Comparison of ENCODE assay signal across 25 cellular contexts in genomic region chr1:13487143-13487868, GRCh38. TPM values are rescaled to one million over a fixed set of nuclear protein-coding genes. Genes with fewer than 3 reads are reported as not detected.
DNase-seq lines count a peak whose midpoint lies in the region; ATAC-seq, FAIRE-seq and TF ChIP-seq lines count a peak whose summit lies in the region.
"Had no signal": no experiment of that assay in that cellular context is flagged by ENCODE, and none has a peak within 500 bp of the region (broad histone marks: within the 10 kb centered on the region; RNA-seq: fewer than 3 reads in every experiment).

No MANE protein-coding gene starts in this region.

- no peaks in the 10 kb centered on the region for H3K27me3 ChIP-seq in BLaER1 treated with 17β-estradiol and CSF1 and Interleukin-3, amounts not matched to agents 10 nM and 100 nM
- H3K27me3 ChIP-seq in WERI-Rb-1 (ENCODE audit: insufficient read depth, low read depth, severe bottlenecking): no peaks in the 10 kb centered on the region

- peaks cover 10 to 85% (median 67%) of the 10 kb centered on the region in 10 experiments; a peak in 19 of 20 replicates for H3K4me1 ChIP-seq in BLaER1 treated with 17β-estradiol and CSF1 and Interleukin-3, amounts not matched to agents 10 nM and 100 nM
- H3K4me1 ChIP-seq in kidney (ENCODE audit: control insufficient read depth in 1 of 2, insufficient read depth in 1 of 2, low read depth in 1 of 2, low read length in 2 of 2): no peaks in the 10 kb centered on the region
- H3K4me1 ChIP-seq: SJCRH30 had no signal

- peak overlapping the region in 6 of 11 experiments; percentile 3 to 98 (median 55); a peak in 10 of 22 replicates for H3K27ac ChIP-seq in BLaER1 treated with 17β-estradiol and CSF1 and Interleukin-3, amounts not matched to agents 10 nM and 100 nM
- peak overlapping the region; percentile 69 for H3K27ac ChIP-seq in WERI-Rb-1
- no peak overlapping the region for H3K27ac ChIP-seq in kidney (ENCODE audit: low read depth in 2 of 2, low read length in 2 of 2)
- H3K27ac ChIP-seq: GM23248, SJCRH30 had no signal

- TF ChIP-seq POLR2A in GM12892 (IDR thresholded peaks at IDR 0.05; ENCODE audit: low read depth, low read length): no peak

- TF ChIP-seq CTCF in WERI-Rb-1 (IDR thresholded peaks at IDR 0.05; ENCODE audit: low read depth, low read length) (no peak), kidney (IDR thresholded peaks at IDR 0.05; ENCODE audit: borderline replicate concordance, extremely low read depth, insufficient read depth) (no peak)

- intact Hi-C loops in kidney (cut with DNase I): no loop called here

- no peaks in the 10 kb centered on the region; a peak in 1 of 22 replicates for H3K36me3 ChIP-seq in BLaER1 treated with 17β-estradiol and CSF1 and Interleukin-3, amounts not matched to agents 10 nM and 100 nM
- H3K36me3 ChIP-seq in WERI-Rb-1 (no peaks in the 10 kb centered on the region), kidney (ENCODE audit: control insufficient read depth in 1 of 2, insufficient read depth in 2 of 2, low read length in 2 of 2) (no peaks in the 10 kb centered on the region)
- H3K36me3 ChIP-seq: SJCRH30 had no signal

- peak overlapping the region; percentile 3 to 89 (median 72); a peak in 20 of 22 replicates for H3K4me2 ChIP-seq in BLaER1 treated with 17β-estradiol and CSF1 and Interleukin-3, amounts not matched to agents 10 nM and 100 nM

- no peaks in the 10 kb centered on the region for H4K20me1 ChIP-seq in BLaER1 treated with 17β-estradiol and CSF1 and Interleukin-3, amounts not matched to agents 10 nM and 100 nM

- DNase-seq in NAMALWA (ENCODE audit: low spot score) (peak; percentile 66), WERI-Rb-1 (peak; percentile 80), kidney (peak; percentile 48), ureter (ENCODE audit: low spot score) (no peak), GM12892 (ENCODE audit: insufficient read length) (no peak), NCI-H774 (lab: John Stamatoyannopoulos, UW) (no peak)
- DNase-seq: activated B cell treated with CpG ODN at 0.5 μM for 24 hours; activated CD4-positive, alpha-beta memory T cell treated with anti-CD3 and anti-CD28 coated beads, Interleukin-2, amount 10 ng/mL, durations not matched to agents 7 days and 5 days; activated naive CD4-positive, alpha-beta T cell treated with Interleukin-2 at 50 U/mL for 16 hours; activated T-cell treated with anti-CD3 and anti-CD28 coated beads, Interleukin-2, amount 50 U/mL, for 1 hour; anterior cingulate cortex; central memory CD4-positive, alpha-beta T cell; DMS 273 treated with DMSO at 0.1 percent for 48 hours; GM23248; hypothalamus; islet precursor cell; KG1; NCI-H1048; NCI-H2081 treated with DMSO at 0.1 percent for 48 hours; NCI-H526 treated with DMSO at 0.1 percent for 48 hours; SJCRH30; substantia nigra had no signal

- no peaks in the 10 kb centered on the region for H3K9me3 ChIP-seq in BLaER1 treated with 17β-estradiol and CSF1 and Interleukin-3, amounts not matched to agents 10 nM and 100 nM (replicated peaks in 1 of 11)
- H3K9me3 ChIP-seq in WERI-Rb-1 (ENCODE audit: severe bottlenecking): no peaks in the 10 kb centered on the region
- no peaks in the 10 kb centered on the region for H3K9me3 ChIP-seq in kidney (ENCODE audit: control insufficient read depth in 1 of 2, low read length in 2 of 2)
- H3K9me3 ChIP-seq: SJCRH30 had no signal

- H3K4me3 ChIP-seq in BLaER1 treated with 17β-estradiol and CSF1 and Interleukin-3, amounts not matched to agents 10 nM and 100 nM: 0 out of 20 replicates have a peak overlapping the region, but pooled peaks of 1 of the 10 experiments have one; percentile 11
- H3K4me3 ChIP-seq in WERI-Rb-1 (ENCODE audit: low read depth, low read length): no peak overlapping the region
- H3K4me3 ChIP-seq in kidney (ENCODE audit: low read length in 2 of 2): no peak overlapping the region
- H3K4me3 ChIP-seq: GM23248, SJCRH30 had no signal

- H3K9ac ChIP-seq in BLaER1 treated with 17β-estradiol and CSF1 and Interleukin-3, amounts not matched to agents 10 nM and 100 nM: peak overlapping the region in 5 of 11 experiments; percentile 26 to 53 (median 52); a peak in 8 of 22 replicates
- no peak overlapping the region for H3K9ac ChIP-seq in kidney (ENCODE audit: low read length in 2 of 2)
- H3K9ac ChIP-seq: GM23248 had no signal

- FAIRE-seq in kidney (lab: Jason Lieb, UNC) (no peak), GM12892 (lab: Jason Lieb, UNC) (no peak)

- ATAC-seq in HG03521 (IDR thresholded peaks at IDR 0.05; ENCODE audit: unreplicated experiment): no peak

RNA-seq across cellular contexts. Expression of gene LRRC38, which starts 26.5 kb away (rescaled TPM):
- not detected for total RNA-seq in kidney
- polyA plus RNA-seq in kidney (ENCODE audit: insufficient read depth, low read depth, low replicate concordance): not detected
- total RNA-seq in ureter: not detected
- polyA plus RNA-seq in GM12892 (2012; ENCODE audit: missing spikeins): not detected
- total RNA-seq: activated B cell treated with CpG ODN at 0.5 μM for 24 hours; activated CD4-positive, alpha-beta memory T cell treated with anti-CD3 and anti-CD28 coated beads, Interleukin-2, amount 10 ng/mL, durations not matched to agents 7 days and 5 days; fibroblast of villous mesenchyme; GM23248; SJCRH30 had no signal
- polyA plus RNA-seq: GM23248 had no signal

Comparison
In these comparisons a context has a peak if more than half of its experiments do, and no peak if none do; other contexts are left out.
1. H3K27ac ChIP-seq: peak in BLaER1 treated with 17β-estradiol and CSF1 and Interleukin-3, amounts not matched to agents 10 nM and 100 nM (6 of 11) and WERI-Rb-1 (single experiment); none in kidney (0 of 2).
2. DNase-seq: peak in NAMALWA (single experiment), WERI-Rb-1 (single experiment) and kidney (single experiment); none in ureter (single experiment), GM12892 (single experiment) and NCI-H774 (single experiment).